12 cellular contexts compared by ENCODE assay signal in genomic region chr10:115963848-115964247, GRCh38.
A peak's percentile ranks its signal among the peaks of the same experiment; 100 is the strongest.
DNase-seq lines count a peak whose midpoint lies in the region; ATAC-seq, FAIRE-seq and TF ChIP-seq lines count a peak whose summit lies in the region.
"Had no signal": no experiment of that assay in that cellular context is flagged by ENCODE, and none has a peak within 500 bp of the region (broad histone marks: within the 10 kb centered on the region; RNA-seq: fewer than 3 reads in every experiment).

No MANE protein-coding gene starts in this region.

- no peak for TF ChIP-seq EP300 in sigmoid colon (IDR thresholded peaks at IDR 0.05)

- no peak overlapping the region for H3K4me3 ChIP-seq in mesenchymal stem cell (ENCODE audit: insufficient read depth in 1 of 2, low read depth in 1 of 2, low read length in 2 of 2)
- H3K4me3 ChIP-seq in sigmoid colon: no peak overlapping the region
- H3K4me3 ChIP-seq: ovary, upper lobe of right lung had no signal

- no peak overlapping the region for H2BK5ac ChIP-seq in mesenchymal stem cell (ENCODE audit: low read depth, low read length, poor library complexity, severe bottlenecking)

- intact Hi-C loops in sigmoid colon (cut with DNase I): no loop called here

- no peak overlapping the region for H3K4me2 ChIP-seq in mesenchymal stem cell (ENCODE audit: low read length, poor library complexity, severe bottlenecking)

- POLR2A ChIA-PET in WTC11 (lab: Charles Lee): no interaction called here

- H3K4me1 ChIP-seq in mesenchymal stem cell (ENCODE audit: control insufficient read depth, insufficient read depth, low read depth, low read length) (peaks cover 4% of the 10 kb centered on the region), sigmoid colon (no peaks in the 10 kb centered on the region)
- H3K4me1 ChIP-seq: upper lobe of right lung had no signal

- no peak overlapping the region for H4K91ac ChIP-seq in mesenchymal stem cell (ENCODE audit: low read length)

- TF ChIP-seq CTCF in D721Med (IDR thresholded peaks at IDR 0.05; ENCODE audit: insufficient read depth, missing control alignments): peak; percentile 15
- TF ChIP-seq CTCF in LNCAP (IDR thresholded peaks at IDR 0.05): peak; percentile 27; the same call in 1 of the 2 replicates
- no peak for TF ChIP-seq CTCF in WTC11 (IDR thresholded peaks at IDR 0.05)
- TF ChIP-seq CTCF in sigmoid colon (IDR thresholded peaks at IDR 0.05): no peak

- H3K36me3 Mint-ChIP-seq in WTC11: no peaks in the 10 kb centered on the region

- H3K9me3 ChIP-seq in mesenchymal stem cell (ENCODE audit: control insufficient read depth, low read length) (no peaks in the 10 kb centered on the region), sigmoid colon (no peaks in the 10 kb centered on the region)
- H3K9me3 ChIP-seq: ovary, upper lobe of right lung had no signal

- peak; percentile 64 for ATAC-seq in WTC11
- ATAC-seq: upper lobe of right lung had no signal

- H3K36me3 ChIP-seq in mesenchymal stem cell (ENCODE audit: control insufficient read depth in 1 of 2, insufficient read depth in 2 of 2, low read depth in 1 of 2, low read length in 2 of 2) (no peaks in the 10 kb centered on the region), sigmoid colon (no peaks in the 10 kb centered on the region)
- H3K36me3 ChIP-seq: ovary, upper lobe of right lung had no signal

- no peaks in the 10 kb centered on the region; the same call in none of the 2 replicates for H3K9me3 Mint-ChIP-seq in WTC11

- H3K27ac ChIP-seq in mesenchymal stem cell (ENCODE audit: low read length, poor library complexity, severe bottlenecking) (no peak overlapping the region), sigmoid colon (no peak overlapping the region)
- H3K27ac ChIP-seq: ovary, upper lobe of right lung, VCaP had no signal

- H3K23ac ChIP-seq in mesenchymal stem cell (ENCODE audit: low read length in 2 of 2): no peak overlapping the region

- WGBS in mesenchymal stem cell: 64% methylated on average over 6 of the region's 6 CpGs
- WGBS in sigmoid colon, 2 donors: 19 to 51% methylated on average over 6 of the region's 6 CpGs

- no peak overlapping the region for H3K9ac ChIP-seq in mesenchymal stem cell (ENCODE audit: low read length)

- H2AFZ ChIP-seq in mesenchymal stem cell (ENCODE audit: low read depth, low read length): no peak overlapping the region

- H3K4me1 Mint-ChIP-seq in WTC11: peaks cover 14% of the 10 kb centered on the region

- no peak overlapping the region for H3K18ac ChIP-seq in mesenchymal stem cell (ENCODE audit: low read depth in 1 of 2, low read length in 2 of 2)

- DNase-seq in D721Med (ENCODE audit: insufficient read length, low spot score): no peak
- no peak for DNase-seq in WTC11 (ENCODE audit: low spot score)
- DNase-seq in mesenchymal stem cell: peak; percentile 36
- DNase-seq in UCSD-AML1 (lab: John Stamatoyannopoulos, UW; ENCODE audit: unreplicated experiment): no peak
- DNase-seq in CD1c-positive myeloid dendritic cell (ENCODE audit: extremely low spot score): no peak
- DNase-seq in GM19238 (ENCODE audit: insufficient read length, low spot score): no peak
- DNase-seq in sigmoid colon: no peak
- DNase-seq: activated naive CD4-positive, alpha-beta T cell; ovary; upper lobe of right lung had no signal

- FAIRE-seq in D721Med (lab: Jason Lieb, UNC): no peak

- no peak overlapping the region for H2BK12ac ChIP-seq in mesenchymal stem cell (ENCODE audit: low read length in 2 of 2)

- TF ChIP-seq POLR2A in sigmoid colon (IDR thresholded peaks at IDR 0.05): no peak

- no peaks in the 10 kb centered on the region for H3K27me3 Mint-ChIP-seq in WTC11 (ENCODE audit: low read depth)

- H3K14ac ChIP-seq in mesenchymal stem cell (ENCODE audit: low read length in 2 of 2): no peak overlapping the region

- H3K4me3 Mint-ChIP-seq in WTC11: no peak overlapping the region

- H3K27me3 ChIP-seq in mesenchymal stem cell (ENCODE audit: control insufficient read depth in 1 of 2, insufficient read depth in 1 of 2, low read length in 2 of 2) (no peaks in the 10 kb centered on the region), sigmoid colon (no peaks in the 10 kb centered on the region)
- H3K27me3 ChIP-seq: ovary, upper lobe of right lung had no signal

- CTCF ChIA-PET in WTC11 (lab: Charles Lee): interaction anchor here (0.7 to 2.2 kb wide), 3 partner anchors 13 to 120 kb away, joined by 3 to 8 read pairs (median 3); no protein-coding TSS in a partner anchor

- H4K8ac ChIP-seq in mesenchymal stem cell (ENCODE audit: low read length): no peak overlapping the region

- no peak overlapping the region for H3K4ac ChIP-seq in mesenchymal stem cell (ENCODE audit: low read depth in 1 of 2, low read length in 2 of 2)

- H3K27ac Mint-ChIP-seq in WTC11: no peak overlapping the region

- H3K79me1 ChIP-seq in mesenchymal stem cell (replicated peaks; ENCODE audit: low read length, poor library complexity, severe bottlenecking): no peaks in the 10 kb centered on the region

- H2BK120ac ChIP-seq in mesenchymal stem cell (ENCODE audit: low read depth, low read length): no peak overlapping the region

- no peak overlapping the region for H2BK15ac ChIP-seq in mesenchymal stem cell (ENCODE audit: low read depth, poor library complexity, severe bottlenecking)

- no peak overlapping the region for H2AK5ac ChIP-seq in mesenchymal stem cell (ENCODE audit: low read length, severe bottlenecking)

TF ChIP-seq in WTC11, 78 proteins besides CTCF, POLR2A, EP300 and RAD21:
- no peak for TF ChIP-seq USF2 (CRISPR knock-in tag; IDR thresholded peaks at IDR 0.05)
- no peak for TF ChIP-seq SMAD3 (CRISPR knock-in tag; IDR thresholded peaks at IDR 0.05; ENCODE audit: borderline replicate concordance)
- no peak for TF ChIP-seq CDX4 (CRISPR knock-in tag; IDR thresholded peaks at IDR 0.05; ENCODE audit: borderline replicate concordance)
- TF ChIP-seq RORB (CRISPR knock-in tag; IDR thresholded peaks at IDR 0.05): no peak

Comparison
In these comparisons a context has a peak if more than half of its experiments do, and no peak if none do; other contexts are left out.
1. CTCF ChIP-seq: peak in D721Med (single experiment) and LNCAP (single experiment); none in WTC11 (single experiment) and sigmoid colon (0 of 4).